In genomic region chr1:161653971-161654370, GRCh38 we compare ENCODE assay signal across 2 cellular contexts. TPM values are rescaled to one million over a fixed set of nuclear protein-coding genes. Genes with fewer than 3 reads are reported as not detected.
"Had no signal": no experiment of that assay in that cellular context is flagged by ENCODE, and none has a peak within 500 bp of the region (broad histone marks: within the 10 kb centered on the region; RNA-seq: fewer than 3 reads in every experiment).

No MANE protein-coding gene starts in this region.

RNA-seq across cellular contexts. Expression of gene FCGR2B, which starts 9.0 kb away (rescaled TPM):
- polyA plus RNA-seq: GM23248, HepG2 had no signal

RNA-seq across cellular contexts. Expression of gene FCGR3B, which starts 23.0 kb away (rescaled TPM):
- polyA plus RNA-seq: GM23248, HepG2 had no signal

RNA-seq across cellular contexts. Expression of gene FCRLA, which starts 53.1 kb away (rescaled TPM):
- polyA plus RNA-seq: HepG2 had no signal
